ENCODE assay signal across 8 cellular contexts in genomic region chr6:69867075-69867911, GRCh38. TPM values are rescaled to one million over a fixed set of nuclear protein-coding genes. Genes with fewer than 3 reads are reported as not detected.
DNase-seq lines count a peak whose midpoint lies in the region; ATAC-seq and TF ChIP-seq lines count a peak whose summit lies in the region.

No MANE protein-coding gene starts in this region.

- no peak for TF ChIP-seq POLR2A in uterus (IDR thresholded peaks at IDR 0.05)

- no peaks in the 10 kb centered on the region for H3K9me3 ChIP-seq in cardiac muscle cell (ENCODE audit: low read depth)
- no peaks in the 10 kb centered on the region for H3K9me3 ChIP-seq in uterus

- H3K27me3 ChIP-seq in cardiac muscle cell (peaks cover 49% of the 10 kb centered on the region), uterus (no peaks in the 10 kb centered on the region)

- DNase-seq in CD14-positive monocyte (ENCODE audit: low spot score) (peak; percentile 41), RPMI7951 (ENCODE audit: low read depth) (peak; percentile 31), cardiac muscle cell (ENCODE audit: low read depth in 1 of 2, low spot score in 1 of 2) (peak; percentile 39 to 90), progenitor cell of endocrine pancreas (ENCODE audit: low spot score, unreplicated experiment) (peak; percentile 72), uterus (peak in 1 of 2 donors; percentile 33)
- peak; percentile 25 for DNase-seq in activated gamma-delta T cell treated with anti-CD3 and anti-CD28 coated beads, Interleukin-2, amount 50 U/mL, for 16 hours (ENCODE audit: low read depth)

- intact Hi-C loops in CD14-positive monocyte (cut with micrococcal nuclease) = no loop called here
- intact Hi-C loops in uterus (cut with DNase I; ENCODE audit: low total_unique reads) = no loop called here

- TF ChIP-seq CTCF in CD14-positive monocyte (IDR thresholded peaks at IDR 0.05) (no peak), cardiac muscle cell (IDR thresholded peaks at IDR 0.05; ENCODE audit: low read depth, low read length) (no peak), progenitor cell of endocrine pancreas (IDR thresholded peaks at IDR 0.05; ENCODE audit: unreplicated experiment) (peak; percentile 44), uterus (IDR thresholded peaks at IDR 0.05) (peak in 1 of 4 experiments; percentile 28)

- H3K4me1 ChIP-seq in cardiac muscle cell (ENCODE audit: low read depth) = no peaks in the 10 kb centered on the region
- H3K4me1 ChIP-seq in uterus = no peaks in the 10 kb centered on the region

- H3K36me3 ChIP-seq in cardiac muscle cell (no peaks in the 10 kb centered on the region), uterus (no peaks in the 10 kb centered on the region)

- H3K27ac ChIP-seq in cardiac muscle cell (no peak overlapping the region), uterus (no peak overlapping the region)

- H3K36me3 Mint-ChIP-seq in CD14-positive monocyte (peaks cover 2 to 4% of the 10 kb centered on the region in 2 donors), progenitor cell of endocrine pancreas (ENCODE audit: insufficient read depth) (no peaks in the 10 kb centered on the region)

- H3K4me3 ChIP-seq in cardiac muscle cell (peak overlapping the region; percentile 50), uterus (peak overlapping the region; percentile 29 to 59)

- H3K27me3 Mint-ChIP-seq in CD14-positive monocyte (ENCODE audit: low read depth in 3 of 3) (peaks cover 54 to 64% (median 58%) of the 10 kb centered on the region in 3 donors), progenitor cell of endocrine pancreas (peaks cover 9% of the 10 kb centered on the region)

- H3K27ac Mint-ChIP-seq in CD14-positive monocyte (peak overlapping the region in 1 of 7 donors; percentile 71), progenitor cell of endocrine pancreas (peak overlapping the region; percentile 71)

- peaks cover 9% of the 10 kb centered on the region for H3K4me1 Mint-ChIP-seq in CD14-positive monocyte
- H3K4me1 Mint-ChIP-seq in progenitor cell of endocrine pancreas (ENCODE audit: low read depth) = peaks cover 14% of the 10 kb centered on the region

- H3K9me3 Mint-ChIP-seq in CD14-positive monocyte = peaks cover 0 to 8% (median 6%) of the 10 kb centered on the region in 7 donors
- no peaks in the 10 kb centered on the region for H3K9me3 Mint-ChIP-seq in progenitor cell of endocrine pancreas (ENCODE audit: low read depth)

- peak; percentile 75 for ATAC-seq in GM19324 (IDR thresholded peaks at IDR 0.05; ENCODE audit: low FRiP score, unreplicated experiment)
- ATAC-seq in HG03442 (IDR thresholded peaks at IDR 0.05; ENCODE audit: unreplicated experiment) = peak; percentile 65

- H3K4me3 Mint-ChIP-seq in CD14-positive monocyte = peak overlapping the region; percentile 53 to 94
- H3K4me3 Mint-ChIP-seq in progenitor cell of endocrine pancreas (ENCODE audit: low read depth) = peak overlapping the region; percentile 79

RNA-seq across cellular contexts. Expression of gene COL19A1, which starts 0.9 kb away (rescaled TPM):
- polyA plus RNA-seq in CD14-positive monocyte (not detected), cardiac muscle cell (0.10 TPM in 1 of 2 replicates, not detected in the other)
- total RNA-seq in RPMI7951 (2014; rRNA removed; shearing (Covaris generic)) = 0.12 and 0.59 TPM in 2 replicates
- total RNA-seq in cardiac muscle cell (0.11 and 0.27 TPM in 2 replicates), progenitor cell of endocrine pancreas (2.3 and 3.5 TPM in 2 replicates), uterus (under 1 TPM in 2 of 4 donors, not detected in 2; under 0.01 to 0.28 TPM)
